10 cellular contexts compared by ENCODE assay signal in the genomic region with DNA sequence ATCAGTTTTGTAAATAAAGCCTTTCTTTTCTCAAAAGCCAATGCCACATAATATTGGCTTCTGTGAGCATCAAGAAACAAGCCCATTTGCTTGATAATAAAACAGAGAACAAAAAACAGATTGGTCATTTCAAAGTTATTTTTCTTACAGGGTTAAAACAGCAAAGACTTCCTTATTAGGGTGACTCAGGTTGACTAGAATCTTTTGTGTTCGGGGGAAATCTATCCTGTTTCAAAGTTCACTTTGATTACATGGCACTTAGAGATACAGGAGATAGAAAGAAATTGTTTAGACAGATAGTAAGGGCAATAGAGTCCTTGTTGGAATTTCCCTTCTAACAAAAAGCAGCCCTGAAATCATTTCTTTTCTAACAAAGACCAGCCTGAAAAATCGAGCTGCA.
"Had no signal": no experiment of that assay in that cellular context is flagged by ENCODE, and none has a peak within 500 bp of the region (broad histone marks: within the 10 kb centered on the region; RNA-seq: fewer than 3 reads in every experiment).

No MANE protein-coding gene starts in this region.

- H3K27ac ChIP-seq: heart left ventricle, stomach, thoracic aorta had no signal

- DNase-seq: activated effector memory CD4-positive, alpha-beta T cell treated with anti-CD3 and anti-CD28 coated beads, Interleukin-2, amount 50 U/mL, for 16 hours; activated naive CD8-positive, alpha-beta T cell treated with anti-CD3 and anti-CD28 coated beads for 36 hours; activated T-cell treated with anti-CD3 and anti-CD28 coated beads, Interleukin-2, amount 50 U/mL, for 1 hour; heart left ventricle; islet precursor cell; left ventricle myocardium superior; mesendoderm; stomach had no signal

- H3K4me1 ChIP-seq: heart left ventricle, stomach had no signal

- H3K27me3 ChIP-seq: heart left ventricle, stomach had no signal

- ATAC-seq: activated CD4-positive, CD25-positive, alpha-beta regulatory T cell treated with anti-CD3 and anti-CD28 coated beads, Interleukin-2, amount 50 U/mL, for 24 hours; heart left ventricle; left ventricle myocardium superior had no signal

- H3K4me3 ChIP-seq: heart left ventricle, stomach, thoracic aorta had no signal

- H3K9me3 ChIP-seq: heart left ventricle, stomach, thoracic aorta had no signal

- H3K36me3 ChIP-seq: heart left ventricle, stomach, thoracic aorta had no signal
